ENCODE assay signal across 21 cellular contexts in the genomic region with DNA sequence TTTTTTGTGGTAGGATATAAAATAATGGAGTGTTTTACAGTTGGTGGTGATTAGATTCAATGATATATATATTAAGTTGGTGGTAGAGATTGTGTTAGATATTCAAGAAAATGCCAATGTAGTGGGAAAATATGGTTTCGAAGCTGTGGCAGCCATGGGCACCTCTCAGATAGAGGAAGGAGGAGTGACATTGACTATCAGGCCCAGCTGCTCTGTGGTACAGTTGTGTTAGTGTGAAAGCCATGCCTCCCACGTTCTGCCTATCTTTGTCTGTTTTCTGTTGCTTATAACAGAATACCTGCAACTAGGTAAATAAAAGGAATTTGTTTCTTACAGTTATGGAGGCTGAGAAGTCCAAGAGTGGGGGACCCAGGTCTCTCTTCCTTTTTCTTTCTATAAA.
A peak's percentile ranks its signal among the peaks of the same experiment; 100 is the strongest.
DNase-seq lines count a peak whose midpoint lies in the region; ATAC-seq and TF ChIP-seq lines count a peak whose summit lies in the region.
"Had no signal": no experiment of that assay in that cellular context is flagged by ENCODE, and none has a peak within 500 bp of the region (broad histone marks: within the 10 kb centered on the region; RNA-seq: fewer than 3 reads in every experiment).

No MANE protein-coding gene starts in this region.

- peaks cover 0 to 3% of the 10 kb centered on the region in 2 donors for H3K36me3 ChIP-seq in stomach smooth muscle (ENCODE audit: control insufficient read depth in 2 of 2, insufficient read depth in 2 of 2, low read length in 2 of 2)
- H3K36me3 ChIP-seq in colonic mucosa = no peaks in the 10 kb centered on the region
- H3K36me3 ChIP-seq in neural progenitor cell = no peaks in the 10 kb centered on the region
- H3K36me3 ChIP-seq: tibial nerve had no signal

- no peak for TF ChIP-seq CTCF in HFFc6 (IDR thresholded peaks at IDR 0.05)
- no peak for TF ChIP-seq CTCF in natural killer cell (IDR thresholded peaks at IDR 0.05)
- no peak for TF ChIP-seq CTCF in colonic mucosa (IDR thresholded peaks at IDR 0.05)
- TF ChIP-seq CTCF in neural progenitor cell (IDR thresholded peaks at IDR 0.05) = no peak
- no peak for TF ChIP-seq CTCF in WTC11 (IDR thresholded peaks at IDR 0.05)

- H3K9me3 Mint-ChIP-seq in HFFc6 (peaks cover 15% of the 10 kb centered on the region), natural killer cell (peaks cover 3% of the 10 kb centered on the region in 2 donors), neural progenitor cell (peaks cover 3% of the 10 kb centered on the region), WTC11 (no peaks in the 10 kb centered on the region)
- no peaks in the 10 kb centered on the region for H3K9me3 Mint-ChIP-seq in central memory CD8-positive, alpha-beta T cell
- H3K9me3 Mint-ChIP-seq: CD4-positive, CD25-positive, alpha-beta regulatory T cell had no signal

- intact Hi-C loops in natural killer cell (cut with micrococcal nuclease) (loop anchor here (2.0 kb wide), 2 partner anchors 13 to 17 kb away; no protein-coding TSS in a partner anchor), colonic mucosa (cut with DNase I) (no loop called here)

- H3K27ac ChIP-seq in stomach smooth muscle (ENCODE audit: low read length) (peak overlapping the region; percentile 64), colonic mucosa (no peak overlapping the region), neural progenitor cell (no peak overlapping the region)
- H3K27ac ChIP-seq: RWPE1 had no signal

- CTCF ChIA-PET in WTC11 (lab: Charles Lee) = interaction anchor here (1.0 kb wide), 1 partner anchor 33 kb away, joined by 4 read pairs; no protein-coding TSS in a partner anchor

- DNase-seq in HFFc6 (no peak), natural killer cell (no peak), colonic mucosa (no peak), neural progenitor cell (ENCODE audit: low spot score) (no peak), WTC11 (ENCODE audit: low spot score) (no peak)
- no peak for DNase-seq in central memory CD8-positive, alpha-beta T cell (ENCODE audit: low spot score in 2 of 2)
- DNase-seq: activated naive CD4-positive, alpha-beta T cell treated with anti-CD3 and anti-CD28 coated beads, Interleukin-2, amount 50 U/mL, for 16 hours; activated T-cell treated with anti-CD3 and anti-CD28 coated beads, Interleukin-2, amount 50 U/mL, for 48 hours; CD4-positive, CD25-positive, alpha-beta regulatory T cell; hippocampal formation; NCI-H1417; NCI-H2081 treated with DMSO at 0.1 percent for 48 hours; NCI-H82; stimulated activated CD4-positive, alpha-beta T cell treated with anti-CD3 and anti-CD28 coated beads, Interleukin-2, amount 100 ng/mL, for 24 hours had no signal

- H3K4me1 ChIP-seq in stomach smooth muscle (ENCODE audit: control insufficient read depth, insufficient read depth, low read length) = peaks cover 43% of the 10 kb centered on the region
- no peaks in the 10 kb centered on the region for H3K4me1 ChIP-seq in colonic mucosa
- H3K4me1 ChIP-seq in neural progenitor cell = peaks cover 35% of the 10 kb centered on the region

- ATAC-seq in central memory CD8-positive, alpha-beta T cell (replicated peaks; ENCODE audit: extremely low read depth, poor library complexity, severe bottlenecking) = peak; percentile 49
- ATAC-seq in natural killer cell = peak; percentile 49 to 72 (median 57)
- no peak for ATAC-seq in HG02763 (IDR thresholded peaks at IDR 0.05; ENCODE audit: unreplicated experiment)
- ATAC-seq in WTC11 = no peak
- ATAC-seq: HCT116, left lobe of liver had no signal

- H3F3A ChIP-seq in neural progenitor cell (ENCODE audit: low read depth) = peaks cover 20% of the 10 kb centered on the region

- H3K27me3 Mint-ChIP-seq in HFFc6 (ENCODE audit: insufficient read depth) (peaks cover 6% of the 10 kb centered on the region; the same call in 1 of the 2 replicates), natural killer cell (ENCODE audit: low read depth in 2 of 2) (no peaks in the 10 kb centered on the region), neural progenitor cell (ENCODE audit: insufficient read depth, low read depth) (no peaks in the 10 kb centered on the region), WTC11 (ENCODE audit: low read depth) (no peaks in the 10 kb centered on the region)
- no peaks in the 10 kb centered on the region for H3K27me3 Mint-ChIP-seq in central memory CD8-positive, alpha-beta T cell
- H3K27me3 Mint-ChIP-seq: CD4-positive, CD25-positive, alpha-beta regulatory T cell; progenitor cell of endocrine pancreas had no signal

- POLR2A ChIA-PET in WTC11 (lab: Charles Lee) = no interaction called here

- no peaks in the 10 kb centered on the region for H3K27me3 ChIP-seq in stomach smooth muscle (ENCODE audit: control insufficient read depth in 1 of 2, insufficient read depth in 2 of 2, low read length in 2 of 2)
- H3K27me3 ChIP-seq in colonic mucosa = no peaks in the 10 kb centered on the region
- no peaks in the 10 kb centered on the region for H3K27me3 ChIP-seq in neural progenitor cell
- H3K27me3 ChIP-seq: tibial nerve had no signal

- peaks cover 28% of the 10 kb centered on the region for H3K36me3 Mint-ChIP-seq in HFFc6 (ENCODE audit: low read depth)
- H3K36me3 Mint-ChIP-seq in central memory CD8-positive, alpha-beta T cell (ENCODE audit: insufficient read depth) = peaks cover 3% of the 10 kb centered on the region
- no peaks in the 10 kb centered on the region for H3K36me3 Mint-ChIP-seq in natural killer cell
- H3K36me3 Mint-ChIP-seq in neural progenitor cell = no peaks in the 10 kb centered on the region
- no peaks in the 10 kb centered on the region for H3K36me3 Mint-ChIP-seq in WTC11

- H3K9me3 ChIP-seq in stomach smooth muscle (ENCODE audit: control insufficient read depth in 2 of 2, low read length in 2 of 2) (no peaks in the 10 kb centered on the region), colonic mucosa (no peaks in the 10 kb centered on the region), neural progenitor cell (ENCODE audit: low read depth) (no peaks in the 10 kb centered on the region)
- H3K9me3 ChIP-seq: tibial nerve had no signal

- no peak overlapping the region for H3K4me2 ChIP-seq in neural progenitor cell

- H3K4me3 Mint-ChIP-seq in HFFc6 (no peak overlapping the region), natural killer cell (peak overlapping the region; percentile 79), neural progenitor cell (no peak overlapping the region), WTC11 (no peak overlapping the region)
- H3K4me3 Mint-ChIP-seq in central memory CD8-positive, alpha-beta T cell = no peak overlapping the region
- H3K4me3 Mint-ChIP-seq: CD4-positive, CD25-positive, alpha-beta regulatory T cell had no signal

- no peak overlapping the region for H2AFZ ChIP-seq in neural progenitor cell (replicated peaks)

- H3K4me3 ChIP-seq in stomach smooth muscle (ENCODE audit: low read length in 2 of 2) = no peak overlapping the region
- H3K4me3 ChIP-seq in colonic mucosa = no peak overlapping the region
- no peak overlapping the region for H3K4me3 ChIP-seq in neural progenitor cell
- H3K4me3 ChIP-seq: tibial nerve had no signal

- no peaks in the 10 kb centered on the region for H3K79me2 ChIP-seq in neural progenitor cell (ENCODE audit: low read depth)

- H3K9ac ChIP-seq in stomach smooth muscle (ENCODE audit: low read length in 2 of 2) (no peak overlapping the region), colonic mucosa (ENCODE audit: low read depth in 2 of 2, low read length in 2 of 2) (no peak overlapping the region), neural progenitor cell (no peak overlapping the region)

- H3K27ac Mint-ChIP-seq in HFFc6 (peak overlapping the region; percentile 79), natural killer cell (peak overlapping the region; percentile 90 to 93), neural progenitor cell (no peak overlapping the region), WTC11 (no peak overlapping the region)
- peak overlapping the region; percentile 69 for H3K27ac Mint-ChIP-seq in central memory CD8-positive, alpha-beta T cell (ENCODE audit: low read depth)
- H3K27ac Mint-ChIP-seq: CD4-positive, CD25-positive, alpha-beta regulatory T cell; progenitor cell of endocrine pancreas had no signal

- no peaks in the 10 kb centered on the region for H4K20me1 ChIP-seq in neural progenitor cell (ENCODE audit: low read depth)

- peaks cover 86% of the 10 kb centered on the region for H3K4me1 Mint-ChIP-seq in HFFc6 (ENCODE audit: low read depth)
- peaks cover 27% of the 10 kb centered on the region for H3K4me1 Mint-ChIP-seq in central memory CD8-positive, alpha-beta T cell
- H3K4me1 Mint-ChIP-seq in natural killer cell = peaks cover 68 to 72% of the 10 kb centered on the region in 2 donors
- peaks cover 18% of the 10 kb centered on the region for H3K4me1 Mint-ChIP-seq in neural progenitor cell
- peaks cover 44% of the 10 kb centered on the region for H3K4me1 Mint-ChIP-seq in WTC11

TF ChIP-seq in WTC11, 78 proteins besides CTCF, POLR2A, EP300 and RAD21 (continues in another document):
- TF ChIP-seq ZNF219 (CRISPR knock-in tag; IDR thresholded peaks at IDR 0.05; ENCODE audit: borderline replicate concordance) (no peak), ZNF396 (CRISPR knock-in tag; IDR thresholded peaks at IDR 0.05; ENCODE audit: borderline replicate concordance) (no peak), CREB1 (CRISPR knock-in tag; IDR thresholded peaks at IDR 0.05) (no peak), TEAD1 (CRISPR knock-in tag; IDR thresholded peaks at IDR 0.05) (no peak), SMAD3 (CRISPR knock-in tag; IDR thresholded peaks at IDR 0.05; ENCODE audit: borderline replicate concordance) (no peak), NFATC4 (CRISPR knock-in tag; IDR thresholded peaks at IDR 0.05) (no peak), ATF1 (CRISPR knock-in tag; IDR thresholded peaks at IDR 0.05) (no peak), ERG (CRISPR knock-in tag; IDR thresholded peaks at IDR 0.05) (no peak)

Comparison
In these comparisons a context has a peak if more than half of its experiments do, and no peak if none do; other contexts are left out.
1. H3K27ac Mint-ChIP-seq: peak in HFFc6 (single experiment), central memory CD8-positive, alpha-beta T cell (single experiment) and natural killer cell (2 of 2); none in neural progenitor cell (single experiment) and WTC11 (single experiment).
2. ATAC-seq: peak in central memory CD8-positive, alpha-beta T cell (single experiment) and natural killer cell (3 of 3); none in HG02763 (single experiment) and WTC11 (single experiment).